Comparison of ENCODE assay signal across 26 cellular contexts in the genomic region with DNA sequence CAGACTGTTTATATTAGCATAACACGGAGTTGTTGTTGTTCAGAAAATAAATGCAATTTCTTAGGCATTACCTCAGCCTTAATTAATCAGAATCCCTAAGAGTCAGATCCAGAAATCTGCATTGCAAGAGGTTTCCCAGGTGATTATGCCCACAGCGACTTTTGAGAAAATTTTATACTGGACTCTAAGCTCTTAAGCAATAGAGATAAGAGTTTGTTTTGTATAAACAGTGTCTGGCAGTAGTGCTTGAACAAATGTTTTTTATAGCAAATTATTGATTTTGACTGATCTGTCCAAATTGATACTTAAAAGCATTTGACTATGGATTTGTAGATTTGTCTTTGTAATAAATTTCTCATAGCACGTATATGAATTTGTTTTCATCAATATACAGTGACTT.
DNase-seq lines count a peak whose midpoint lies in the region; ATAC-seq, FAIRE-seq and TF ChIP-seq lines count a peak whose summit lies in the region.
"Had no signal": no experiment of that assay in that cellular context is flagged by ENCODE, and none has a peak within 500 bp of the region (broad histone marks: within the 10 kb centered on the region; RNA-seq: fewer than 3 reads in every experiment).

No MANE protein-coding gene starts in this region.

- WGBS in body of pancreas, 2 donors = 7 to 11% methylated on average over 3 of the region's 3 CpGs
- 18% methylated on average over 3 of the region's 3 CpGs for WGBS in right lobe of liver (ENCODE audit: insufficient coverage, low coverage, low lambda C conversion rate, missing lambda C conversion rate)
- WGBS in smooth muscle cell (ENCODE audit: low lambda C conversion rate) = 75% methylated on average over 3 of the region's 3 CpGs

- no peak overlapping the region for H2AFZ ChIP-seq in smooth muscle cell (ENCODE audit: low read depth)

- no peaks in the 10 kb centered on the region for H3K79me2 ChIP-seq in smooth muscle cell (ENCODE audit: low read depth)

- intact Hi-C loops in body of pancreas (cut with DNase I) (no loop called here), right lobe of liver (cut with DNase I) (no loop called here)

- H3K4me3 ChIP-seq in body of pancreas (no peak overlapping the region), right lobe of liver (no peak overlapping the region), smooth muscle cell (no peak overlapping the region)
- H3K4me3 ChIP-seq: BLaER1, GM12878 had no signal

- H3K27ac ChIP-seq in body of pancreas (no peak overlapping the region), right lobe of liver (no peak overlapping the region), smooth muscle cell (ENCODE audit: low read depth) (no peak overlapping the region)
- H3K27ac ChIP-seq: BLaER1 had no signal

- peak; percentile 21 for FAIRE-seq in D721Med (lab: Jason Lieb, UNC)
- FAIRE-seq: A204.1, GM12878, GM12892, GM18507 had no signal

- ATAC-seq in body of pancreas (peak; percentile 90), right lobe of liver (peak; percentile 65 to 91 (median 73))
- ATAC-seq: CD8-positive, alpha-beta T cell; GM12878 had no signal

- no peak overlapping the region for H3K9ac ChIP-seq in smooth muscle cell (ENCODE audit: low read depth)
- H3K9ac ChIP-seq: BLaER1 had no signal

- TF ChIP-seq CTCF in D721Med (IDR thresholded peaks at IDR 0.05; ENCODE audit: insufficient read depth, missing control alignments) (no peak), body of pancreas (IDR thresholded peaks at IDR 0.05) (no peak), right lobe of liver (IDR thresholded peaks at IDR 0.05) (no peak), smooth muscle cell (IDR thresholded peaks at IDR 0.05; ENCODE audit: borderline replicate concordance, insufficient read depth, poor library complexity, severe bottlenecking) (no peak)

- H4K20me1 ChIP-seq in smooth muscle cell (ENCODE audit: low read depth) = no peaks in the 10 kb centered on the region
- H4K20me1 ChIP-seq: BLaER1 had no signal

- H3K4me2 ChIP-seq in smooth muscle cell = no peak overlapping the region
- H3K4me2 ChIP-seq: BLaER1 had no signal

- H3K27me3 ChIP-seq in body of pancreas = no peaks in the 10 kb centered on the region
- no peaks in the 10 kb centered on the region for H3K27me3 ChIP-seq in right lobe of liver
- H3K27me3 ChIP-seq in smooth muscle cell (ENCODE audit: low read depth) = no peaks in the 10 kb centered on the region
- H3K27me3 ChIP-seq: BE2C, BLaER1 had no signal

- no peaks in the 10 kb centered on the region for H3F3A ChIP-seq in smooth muscle cell (ENCODE audit: low read depth)

- no peaks in the 10 kb centered on the region for H3K36me3 ChIP-seq in body of pancreas (replicated peaks in 1 of 2; ENCODE audit: insufficient read depth in 1 of 2, low read depth in 2 of 2)
- H3K36me3 ChIP-seq in right lobe of liver = no peaks in the 10 kb centered on the region
- H3K36me3 ChIP-seq in smooth muscle cell (ENCODE audit: low read depth) = no peaks in the 10 kb centered on the region
- H3K36me3 ChIP-seq: BE2C, BLaER1 had no signal

- TF ChIP-seq POLR2A in body of pancreas (IDR thresholded peaks at IDR 0.05) = no peak
- TF ChIP-seq POLR2A in right lobe of liver (IDR thresholded peaks at IDR 0.05) = no peak

- H3K9me3 ChIP-seq in body of pancreas = no peaks in the 10 kb centered on the region
- no peaks in the 10 kb centered on the region for H3K9me3 ChIP-seq in right lobe of liver
- H3K9me3 ChIP-seq in smooth muscle cell (replicated peaks; ENCODE audit: low read depth) = no peaks in the 10 kb centered on the region
- H3K9me3 ChIP-seq: BE2C, BLaER1, Caco-2 had no signal

- H3K4me1 ChIP-seq in body of pancreas (peaks cover 8% of the 10 kb centered on the region), right lobe of liver (peaks cover 0 to 10% (median 3%) of the 10 kb centered on the region in 4 donors), smooth muscle cell (ENCODE audit: low read depth) (no peaks in the 10 kb centered on the region)
- H3K4me1 ChIP-seq: BE2C, BLaER1, Caco-2 had no signal

- DNase-seq in D721Med (ENCODE audit: insufficient read length, low spot score) (no peak), body of pancreas (no peak), right lobe of liver (no peak), T-helper 1 cell (no peak), T1000 (lab: John Stamatoyannopoulos, UW) (no peak), smooth muscle cell (lab: John Stamatoyannopoulos, UW; ENCODE audit: unreplicated experiment) (no peak)
- DNase-seq: 8988T; ACHN; BE2C; C1 segment of cervical spinal cord; Caco-2; Calu3; CD4-positive, alpha-beta T cell; CD8-positive, alpha-beta T cell; DMS 273 treated with DMSO at 0.1 percent for 48 hours; DMS153; DMS53; DMS79; DND-41; EL; GDM1 had no signal
